ENCODE assay signal across 1 cellular context in genomic region chr15:78140296-78140695, GRCh38.
TF ChIP-seq lines count a peak whose summit lies in the region.

No MANE protein-coding gene starts in this region.

TF ChIP-seq in HCT116, 20 proteins besides CTCF, POLR2A, EP300 and RAD21 (continued from another document):
- no peak for TF ChIP-seq ZFX (IDR thresholded peaks at IDR 0.05)
- no peak for TF ChIP-seq ZBTB33 (IDR thresholded peaks at IDR 0.05; ENCODE audit: extremely low read depth, insufficient replicate concordance, low read length)
- no peak for TF ChIP-seq CBX3 (IDR thresholded peaks at IDR 0.05; ENCODE audit: low read depth)
- no peak for TF ChIP-seq ATF3 (IDR thresholded peaks at IDR 0.05)
- TF ChIP-seq SP1 (IDR thresholded peaks at IDR 0.05; ENCODE audit: low read depth) = no peak
- no peak for TF ChIP-seq SIN3A (IDR thresholded peaks at IDR 0.05; ENCODE audit: low read depth)
- TF ChIP-seq ZNF274 (IDR thresholded peaks at IDR 0.05; ENCODE audit: low read depth, low read length) = no peak
- TF ChIP-seq, protein P1, sequence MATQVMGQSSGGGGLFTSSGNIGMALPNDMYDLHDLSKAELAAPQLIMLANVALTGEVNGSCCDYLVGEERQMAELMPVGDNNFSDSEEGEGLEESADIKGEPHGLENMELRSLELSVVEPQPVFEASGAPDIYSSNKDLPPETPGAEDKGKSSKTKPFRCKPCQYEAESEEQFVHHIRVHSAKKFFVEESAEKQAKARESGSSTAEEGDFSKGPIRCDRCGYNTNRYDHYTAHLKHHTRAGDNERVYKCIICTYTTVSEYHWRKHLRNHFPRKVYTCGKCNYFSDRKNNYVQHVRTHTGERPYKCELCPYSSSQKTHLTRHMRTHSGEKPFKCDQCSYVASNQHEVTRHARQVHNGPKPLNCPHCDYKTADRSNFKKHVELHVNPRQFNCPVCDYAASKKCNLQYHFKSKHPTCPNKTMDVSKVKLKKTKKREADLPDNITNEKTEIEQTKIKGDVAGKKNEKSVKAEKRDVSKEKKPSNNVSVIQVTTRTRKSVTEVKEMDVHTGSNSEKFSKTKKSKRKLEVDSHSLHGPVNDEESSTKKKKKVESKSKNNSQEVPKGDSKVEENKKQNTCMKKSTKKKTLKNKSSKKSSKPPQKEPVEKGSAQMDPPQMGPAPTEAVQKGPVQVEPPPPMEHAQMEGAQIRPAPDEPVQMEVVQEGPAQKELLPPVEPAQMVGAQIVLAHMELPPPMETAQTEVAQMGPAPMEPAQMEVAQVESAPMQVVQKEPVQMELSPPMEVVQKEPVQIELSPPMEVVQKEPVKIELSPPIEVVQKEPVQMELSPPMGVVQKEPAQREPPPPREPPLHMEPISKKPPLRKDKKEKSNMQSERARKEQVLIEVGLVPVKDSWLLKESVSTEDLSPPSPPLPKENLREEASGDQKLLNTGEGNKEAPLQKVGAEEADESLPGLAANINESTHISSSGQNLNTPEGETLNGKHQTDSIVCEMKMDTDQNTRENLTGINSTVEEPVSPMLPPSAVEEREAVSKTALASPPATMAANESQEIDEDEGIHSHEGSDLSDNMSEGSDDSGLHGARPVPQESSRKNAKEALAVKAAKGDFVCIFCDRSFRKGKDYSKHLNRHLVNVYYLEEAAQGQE (IDR thresholded peaks at IDR 0.05; ENCODE audit: low read depth) = no peak
- TF ChIP-seq SRF (IDR thresholded peaks at IDR 0.05; ENCODE audit: low read depth) = no peak
